ENCODE assay signal across 8 cellular contexts in genomic region chr19:45001087-45001739, GRCh38. TPM values are rescaled to one million over a fixed set of nuclear protein-coding genes. Genes with fewer than 3 reads are reported as not detected.
DNase-seq lines count a peak whose midpoint lies in the region; ATAC-seq, FAIRE-seq and TF ChIP-seq lines count a peak whose summit lies in the region.

Gene RELB (plus strand): TSS chr19:45001464. CDS start chr19:45001580, 116 bp downstream.

- intact Hi-C loops in activated naive CD4-positive, alpha-beta T cell treated with anti-CD3 and anti-CD28 coated beads for 36 hours (cut with micrococcal nuclease) = loop anchor here (1.0 to 5.0 kb wide), 6 partner anchors 46 to 581 kb away; partner anchors contain the start of genes BLOC1S3, CLPTM1, GEMIN7 and OPA3

- H3F3A ChIP-seq in Loucy (ENCODE audit: low read depth) = no peaks in the 10 kb centered on the region

- H3K9ac ChIP-seq in ES-I3 (ENCODE audit: low read depth, low read length) (peak within 1 kb of the TSS; percentile 84), Loucy (ENCODE audit: low read depth, low read length, poor library complexity, severe bottlenecking) (peak within 1 kb of the TSS; percentile 93)

- WGBS in gastroesophageal sphincter (ENCODE audit: low coverage in 1 of 2), 2 donors = 9% methylated on average over 4 of the region's 79 CpGs; no CpG with 5 or more reads in 1 of the 2 donors

- no peaks in the 10 kb centered on the region for H3K36me3 ChIP-seq in ES-I3 (ENCODE audit: insufficient read depth, low read length)
- no peaks in the 10 kb centered on the region for H3K36me3 ChIP-seq in Loucy (ENCODE audit: insufficient read depth, low read length)
- peaks cover 0 to 11% of the 10 kb centered on the region in 2 donors for H3K36me3 ChIP-seq in gastroesophageal sphincter

- no peaks in the 10 kb centered on the region for H3K27me3 Mint-ChIP-seq in activated naive CD4-positive, alpha-beta T cell treated with anti-CD3 and anti-CD28 coated beads for 36 hours (ENCODE audit: low read depth)

- peak; percentile 86 for ATAC-seq in gastroesophageal sphincter

- in situ Hi-C loops in SK-MEL-5 (cut with HindIII; ENCODE audit: low pct_unique_long_range_greater_than_20kb, low sequenced_read_pairs) = no loop called here

- no peaks in the 10 kb centered on the region for H3K79me2 ChIP-seq in Loucy (ENCODE audit: insufficient read depth, low read length)

- no peaks in the 10 kb centered on the region for H3K9me3 Mint-ChIP-seq in activated naive CD4-positive, alpha-beta T cell treated with anti-CD3 and anti-CD28 coated beads for 36 hours

- no peaks in the 10 kb centered on the region for H3K9me3 ChIP-seq in ES-I3 (ENCODE audit: control insufficient read depth, insufficient read depth, low read length)
- no peaks in the 10 kb centered on the region for H3K9me3 ChIP-seq in Loucy (ENCODE audit: insufficient read depth, low read depth, low read length)
- no peaks in the 10 kb centered on the region for H3K9me3 ChIP-seq in gastroesophageal sphincter

- TF ChIP-seq CTCF in Loucy (conservative IDR thresholded peaks at IDR 0.05; ENCODE audit: low read length) (no peak), gastroesophageal sphincter (IDR thresholded peaks at IDR 0.05) (no peak)

- peak within 1 kb of the TSS; percentile 95 for H3K4me3 Mint-ChIP-seq in activated naive CD4-positive, alpha-beta T cell treated with anti-CD3 and anti-CD28 coated beads for 36 hours

- H2AFZ ChIP-seq in Loucy (ENCODE audit: low read length) = peak within 1 kb of the TSS; percentile 75

- no peak for FAIRE-seq in H54 (lab: Jason Lieb, UNC)

- DNase-seq in H54 (ENCODE audit: insufficient read length, low spot score) = peak; percentile 91
- peak; percentile 88 for DNase-seq in SK-MEL-5 (ENCODE audit: low read depth, low spot score)
- DNase-seq in activated naive CD4-positive, alpha-beta T cell treated with anti-CD3 and anti-CD28 coated beads for 36 hours = peak; percentile 95
- peak; percentile 35 for DNase-seq in non-pigmented ciliary epithelial cell (ENCODE audit: low read depth)
- peak; percentile 36 to 96 (median 78) for DNase-seq in substantia nigra (lab: John Stamatoyannopoulos, UW)

- no peak for TF ChIP-seq EP300 in gastroesophageal sphincter (IDR thresholded peaks at IDR 0.05)

- TF ChIP-seq POLR2A in H54 (IDR thresholded peaks at IDR 0.05; ENCODE audit: low read depth, low read length) (no peak), gastroesophageal sphincter (IDR thresholded peaks at IDR 0.05) (no peak)

- H3K27me3 ChIP-seq in Loucy (ENCODE audit: insufficient read depth, low read length, poor library complexity, severe bottlenecking) (no peaks in the 10 kb centered on the region), gastroesophageal sphincter (no peaks in the 10 kb centered on the region)

- peak within 1 kb of the TSS; percentile 97 for H3K4me3 ChIP-seq in Loucy (ENCODE audit: low read length, poor library complexity, severe bottlenecking)
- peak within 1 kb of the TSS; percentile 89 to 91 for H3K4me3 ChIP-seq in gastroesophageal sphincter

- peaks cover 17% of the 10 kb centered on the region for H3K4me1 Mint-ChIP-seq in activated naive CD4-positive, alpha-beta T cell treated with anti-CD3 and anti-CD28 coated beads for 36 hours (ENCODE audit: low read depth)

- peaks cover 14% of the 10 kb centered on the region for H3K36me3 Mint-ChIP-seq in activated naive CD4-positive, alpha-beta T cell treated with anti-CD3 and anti-CD28 coated beads for 36 hours (ENCODE audit: low read depth)

- peak within 1 kb of the TSS; percentile 90 for H3K4me2 ChIP-seq in Loucy (ENCODE audit: low read depth, low read length, poor library complexity, severe bottlenecking)

- H3K4me1 ChIP-seq in ES-I3 (ENCODE audit: insufficient read depth, low read length) (no peaks in the 10 kb centered on the region), Loucy (ENCODE audit: insufficient read depth, low read length, poor library complexity, severe bottlenecking) (peaks cover 7% of the 10 kb centered on the region), gastroesophageal sphincter (peaks cover 0 to 16% (median 0%) of the 10 kb centered on the region in 3 donors)

- peak within 1 kb of the TSS; percentile 98 for H3K27ac Mint-ChIP-seq in activated naive CD4-positive, alpha-beta T cell treated with anti-CD3 and anti-CD28 coated beads for 36 hours

- peaks cover 6% of the 10 kb centered on the region for H4K20me1 ChIP-seq in Loucy (ENCODE audit: insufficient read depth, low read length, poor library complexity, severe bottlenecking)

- H3K9me2 ChIP-seq in Loucy (replicated peaks; ENCODE audit: low read depth, low read length) = no peaks in the 10 kb centered on the region

- CTCF ChIA-PET in activated naive CD4-positive, alpha-beta T cell treated with anti-CD3 and anti-CD28 coated beads for 36 hours (lab: Charles Lee) = interaction anchor here (0.6 to 1.7 kb wide), 3 partner anchors 12 to 177 kb away, joined by 3 to 8 read pairs (median 3); partner anchors contain the start of genes BLOC1S3 and TRAPPC6A

- H3K27ac ChIP-seq in gastroesophageal sphincter (peak within 1 kb of the TSS; percentile 99 to 100 (median 100)), substantia nigra (ENCODE audit: low read depth, low read length, poor library complexity, severe bottlenecking) (peak within 1 kb of the TSS; percentile 90)

RNA-seq across cellular contexts. Expression of gene RELB, which starts in this region (rescaled TPM):
- total RNA-seq in SK-MEL-5 (2014; rRNA removed; shearing (Covaris generic)) = 4.0 and 5.3 TPM in 2 replicates
- 14.9 and 15.4 TPM in 2 replicates for polyA plus RNA-seq in SK-MEL-5 (2015; cell fraction: cytosol; rRNA removed)
- polyA plus RNA-seq in SK-MEL-5 (2015; cell fraction: nucleus; rRNA removed) = 4.8 and 6.0 TPM in 2 replicates
- 10 to 100 TPM; 55.4 to 57.3 TPM for total RNA-seq in activated naive CD4-positive, alpha-beta T cell treated with anti-CD3 and anti-CD28 coated beads for 36 hours
- total RNA-seq in gastroesophageal sphincter = 1 to 10 TPM; 4.0 to 9.2 (median 6.0) TPM

Comparison
In these comparisons a context has a peak if more than half of its experiments do, and no peak if none do; other contexts are left out.
1. Peak in every context shown above with its lines: DNase-seq, ATAC-seq, H3K4me3 ChIP-seq and H3K27ac ChIP-seq.
2. DNase-seq: peak in every context shown above with its lines; median percentile 95 in activated naive CD4-positive, alpha-beta T cell treated with anti-CD3 and anti-CD28 coated beads for 36 hours; 91 in H54; 88 in SK-MEL-5; 78 in substantia nigra; 35 in non-pigmented ciliary epithelial cell.